19 cellular contexts compared by ENCODE assay signal in genomic region chr14:75013290-75013689, GRCh38.
"Had no signal": no experiment of that assay in that cellular context is flagged by ENCODE, and none has a peak within 500 bp of the region (broad histone marks: within the 10 kb centered on the region; RNA-seq: fewer than 3 reads in every experiment).

No MANE protein-coding gene starts in this region.

- H3K4me1 Mint-ChIP-seq: memory B cell, neural progenitor cell had no signal

- H3K4me3 ChIP-seq: esophagus muscularis mucosa, mucosa of descending colon, neural progenitor cell, psoas muscle, right lobe of liver, smooth muscle cell had no signal

- H3K27ac ChIP-seq: neural progenitor cell, right lobe of liver, WERI-Rb-1 had no signal

- H3K36me3 ChIP-seq: neural progenitor cell had no signal

- H3K4me3 Mint-ChIP-seq: activated naive CD8-positive, alpha-beta T cell treated with anti-CD3 and anti-CD28 coated beads, Interleukin-2, amount 10 ng/mL, durations not matched to agents 7 days and 5 days; memory B cell; naive B cell; neural progenitor cell; stimulated activated naive B cell treated with anti-CD40 and anti-IgM and Interleukin-4, amounts not matched to agents 10 μg/mL and 1 μg/mL and 100 μg/mL, for 72 hours had no signal

- H3K27me3 Mint-ChIP-seq: activated naive CD8-positive, alpha-beta T cell treated with anti-CD3 and anti-CD28 coated beads, Interleukin-2, amount 10 ng/mL, durations not matched to agents 7 days and 5 days; memory B cell; naive B cell; stimulated activated naive B cell treated with anti-CD40 and anti-IgM and Interleukin-4, amounts not matched to agents 10 μg/mL and 1 μg/mL and 100 μg/mL, for 72 hours had no signal

- ATAC-seq: mucosa of descending colon; stimulated activated naive B cell treated with anti-CD40 and anti-IgM and Interleukin-4, amounts not matched to agents 10 μg/mL and 1 μg/mL and 100 μg/mL, for 72 hours had no signal

- H3K27ac Mint-ChIP-seq: activated naive CD8-positive, alpha-beta T cell treated with anti-CD3 and anti-CD28 coated beads, Interleukin-2, amount 10 ng/mL, durations not matched to agents 7 days and 5 days; neural progenitor cell; stimulated activated naive B cell treated with anti-CD40 and anti-IgM and Interleukin-4, amounts not matched to agents 10 μg/mL and 1 μg/mL and 100 μg/mL, for 72 hours had no signal

- H3K9me3 Mint-ChIP-seq: activated naive CD8-positive, alpha-beta T cell treated with anti-CD3 and anti-CD28 coated beads, Interleukin-2, amount 10 ng/mL, durations not matched to agents 7 days and 5 days; memory B cell; naive B cell; neural progenitor cell; stimulated activated naive B cell treated with anti-CD40 and anti-IgM and Interleukin-4, amounts not matched to agents 10 μg/mL and 1 μg/mL and 100 μg/mL, for 72 hours had no signal

- H3K9me3 ChIP-seq: esophagus muscularis mucosa, mucosa of descending colon, psoas muscle, right lobe of liver had no signal

- H3K27me3 ChIP-seq: esophagus muscularis mucosa, neural progenitor cell, right lobe of liver had no signal

- H3K4me1 ChIP-seq: neural progenitor cell had no signal

- DNase-seq: activated CD4-positive, alpha-beta T cell treated with anti-CD3 and anti-CD28 coated beads for 1 hour; activated gamma-delta T cell; activated naive CD8-positive, alpha-beta T cell treated with anti-CD3 and anti-CD28 coated beads, Interleukin-2, amount 10 ng/mL, durations not matched to agents 7 days and 5 days; cerebellar nuclear complex; effector CD4-positive, alpha-beta T cell; hippocampal formation; mucosa of descending colon; naive B cell; psoas muscle; right lobe of liver; stimulated activated CD4-positive, alpha-beta T cell treated with anti-CD3 and anti-CD28 coated beads, Interleukin-4, amount 100 ng/mL, for 24 hours; stimulated activated naive B cell treated with anti-CD40 and anti-IgM and Interleukin-4, amounts not matched to agents 10 μg/mL and 1 μg/mL and 100 μg/mL, for 72 hours; SW 1271; T-helper 2 cell; WERI-Rb-1 had no signal
